Comparison of ENCODE assay signal across 14 cellular contexts in the genomic region with DNA sequence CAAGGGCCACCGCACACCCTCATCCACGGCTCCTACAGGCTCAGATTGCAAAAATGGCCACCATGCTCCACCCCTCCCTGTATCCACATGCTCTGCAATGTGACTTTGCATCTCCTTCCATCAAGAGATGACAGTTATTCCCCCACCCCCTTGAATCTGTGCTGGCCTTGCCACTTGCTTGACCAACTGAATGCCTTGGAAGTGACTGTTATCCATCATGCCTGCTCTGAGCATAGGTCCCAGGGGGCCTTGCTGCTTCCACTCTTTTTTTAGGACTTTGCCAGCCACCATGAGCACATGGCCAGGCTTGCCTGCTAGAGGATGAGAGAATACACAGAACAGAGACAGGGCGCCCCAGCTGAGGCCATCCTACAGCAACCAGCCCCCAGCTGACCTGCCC.
"Had no signal": no experiment of that assay in that cellular context is flagged by ENCODE, and none has a peak within 500 bp of the region (broad histone marks: within the 10 kb centered on the region; RNA-seq: fewer than 3 reads in every experiment).

No MANE protein-coding gene starts in this region.

- H3K4me1 Mint-ChIP-seq: activated B cell treated with CpG ODN at 0.5 μM for 24 hours had no signal

- H3K4me3 Mint-ChIP-seq: activated B cell treated with CpG ODN at 0.5 μM for 24 hours; activated CD8-positive, alpha-beta T cell treated with anti-CD3 and anti-CD28 coated beads, Interleukin-2, amount 10 ng/mL, durations not matched to agents 7 days and 5 days; activated naive CD8-positive, alpha-beta T cell; effector memory CD8-positive, alpha-beta T cell; nephron progenitor cell had no signal

- ATAC-seq: activated CD8-positive, alpha-beta T cell treated with anti-CD3 and anti-CD28 coated beads, Interleukin-2, amount 10 ng/mL, durations not matched to agents 7 days and 5 days; effector memory CD8-positive, alpha-beta T cell; stimulated activated naive CD8-positive, alpha-beta T cell treated with anti-CD3 and anti-CD28 coated beads, Interleukin-15, Interleukin-2, amounts not matched to agents 100 U/mL and 50 U/mL, for 24 hours had no signal

- DNase-seq: activated B cell treated with CpG ODN at 0.5 μM for 24 hours; activated CD4-positive, alpha-beta T cell treated with anti-CD3 and anti-CD28 coated beads for 4 hours; activated CD8-positive, alpha-beta T cell treated with anti-CD3 and anti-CD28 coated beads, Interleukin-2, amount 10 ng/mL, durations not matched to agents 7 days and 5 days; activated effector memory CD4-positive, alpha-beta T cell treated with anti-CD3 and anti-CD28 coated beads, Interleukin-2, amount 50 U/mL, for 16 hours; activated T-cell treated with anti-CD3 and anti-CD28 coated beads, Interleukin-2, amount 50 U/mL, for 48 hours; dermis blood vessel endothelial cell; effector memory CD8-positive, alpha-beta T cell; foreskin melanocyte; glutamatergic neuron; nephron progenitor cell; stimulated activated CD4-positive, alpha-beta T cell treated with anti-CD3 and anti-CD28 coated beads, Interleukin-2, amount 100 ng/mL, for 24 hours; stimulated activated naive CD8-positive, alpha-beta T cell treated with anti-CD3 and anti-CD28 coated beads, Interleukin-15, Interleukin-2, amounts not matched to agents 100 U/mL and 50 U/mL, for 24 hours had no signal

- H3K9me3 Mint-ChIP-seq: activated B cell treated with CpG ODN at 0.5 μM for 24 hours; effector memory CD8-positive, alpha-beta T cell; nephron progenitor cell had no signal

- H3K27me3 Mint-ChIP-seq: activated B cell treated with CpG ODN at 0.5 μM for 24 hours; activated naive CD8-positive, alpha-beta T cell; effector memory CD8-positive, alpha-beta T cell had no signal

- H3K27ac Mint-ChIP-seq: activated B cell treated with CpG ODN at 0.5 μM for 24 hours; activated CD8-positive, alpha-beta T cell treated with anti-CD3 and anti-CD28 coated beads, Interleukin-2, amount 10 ng/mL, durations not matched to agents 7 days and 5 days; activated naive CD8-positive, alpha-beta T cell; nephron progenitor cell had no signal

- FAIRE-seq: keratinocyte had no signal
